In the genomic region with DNA sequence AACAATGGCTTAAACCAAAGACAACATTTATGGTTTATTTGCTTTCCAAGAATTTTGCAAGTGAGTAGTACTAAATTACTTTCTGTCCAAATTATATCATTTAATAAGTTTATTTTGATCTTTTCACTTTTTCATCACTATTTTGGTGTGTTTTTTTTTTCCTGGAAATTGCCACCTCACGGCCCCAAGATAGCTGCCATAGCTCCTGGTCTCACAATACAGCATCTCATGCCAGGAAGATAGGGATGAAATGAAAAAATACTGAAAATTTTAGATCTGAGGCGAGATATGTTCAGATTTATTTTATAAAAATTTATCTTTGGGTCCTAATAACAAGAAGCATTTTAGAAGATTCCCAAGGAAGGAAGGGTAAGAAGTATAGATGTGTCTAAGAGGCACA, we compare ENCODE assay signal across 30 cellular contexts. TPM values are rescaled to one million over a fixed set of nuclear protein-coding genes. Genes with fewer than 3 reads are reported as not detected.
"Had no signal": no experiment of that assay in that cellular context is flagged by ENCODE, and none has a peak within 500 bp of the region (broad histone marks: within the 10 kb centered on the region; RNA-seq: fewer than 3 reads in every experiment).

No MANE protein-coding gene starts in this region.

- H3K4me3 Mint-ChIP-seq: stimulated activated effector memory CD8-positive, alpha-beta T cell treated with anti-CD3 and anti-CD28 coated beads, Interleukin-12 subunit alpha, Interleukin-12 subunit beta, amount 100 ng/mL, for 72 hours; stimulated activated memory B cell treated with anti-CD40 and anti-IgM and Interleukin-4, amounts not matched to agents 10 μg/mL and 1 μg/mL and 100 μg/mL, for 72 hours; stimulated activated naive B cell treated with anti-CD40 and anti-IgM and Interleukin-4, amounts not matched to agents 10 μg/mL and 1 μg/mL and 100 μg/mL, for 72 hours; stimulated activated naive CD8-positive, alpha-beta T cell treated with anti-CD3 and anti-CD28 coated beads, Interleukin-15, amount 100 ng/mL, for 72 hours; stimulated activated naive CD8-positive, alpha-beta T cell treated with anti-CD3 and anti-CD28 coated beads, Interleukin-15, Interleukin-2, amounts not matched to agents 100 ng/mL and 50 ng/mL, for 24 hours; type B pancreatic cell had no signal

- H3K4me1 ChIP-seq: stomach, thyroid gland, tibial artery, tibial nerve, transverse colon, uterus, vagina had no signal

- ATAC-seq: stimulated activated effector memory CD8-positive, alpha-beta T cell treated with anti-CD3 and anti-CD28 coated beads, Interleukin-12 subunit alpha, Interleukin-12 subunit beta, amount 100 ng/mL, for 72 hours; stimulated activated memory B cell treated with anti-CD40 and anti-IgM and Interleukin-4, amounts not matched to agents 10 μg/mL and 1 μg/mL and 100 μg/mL, for 72 hours; stimulated activated naive B cell treated with anti-CD40 and anti-IgM and Interleukin-4, amounts not matched to agents 10 μg/mL and 1 μg/mL and 100 μg/mL, for 72 hours; stimulated activated naive CD8-positive, alpha-beta T cell treated with anti-CD3 and anti-CD28 coated beads, Interleukin-15, amount 100 ng/mL, for 72 hours; stimulated activated naive CD8-positive, alpha-beta T cell treated with anti-CD3 and anti-CD28 coated beads, Interleukin-15, Interleukin-2, amounts not matched to agents 100 U/mL and 50 U/mL, for 24 hours; upper lobe of right lung had no signal

- H3K36me3 Mint-ChIP-seq: stimulated activated effector memory CD8-positive, alpha-beta T cell treated with anti-CD3 and anti-CD28 coated beads, Interleukin-12 subunit alpha, Interleukin-12 subunit beta, amount 100 ng/mL, for 72 hours; stimulated activated memory B cell treated with anti-CD40 and anti-IgM and Interleukin-4, amounts not matched to agents 10 μg/mL and 1 μg/mL and 100 μg/mL, for 72 hours; stimulated activated naive B cell treated with anti-CD40 and anti-IgM and Interleukin-4, amounts not matched to agents 10 μg/mL and 1 μg/mL and 100 μg/mL, for 72 hours; type B pancreatic cell had no signal

- H3K27ac Mint-ChIP-seq: stimulated activated effector memory CD8-positive, alpha-beta T cell treated with anti-CD3 and anti-CD28 coated beads, Interleukin-12 subunit alpha, Interleukin-12 subunit beta, amount 100 ng/mL, for 72 hours; stimulated activated memory B cell treated with anti-CD40 and anti-IgM and Interleukin-4, amounts not matched to agents 10 μg/mL and 1 μg/mL and 100 μg/mL, for 72 hours; stimulated activated naive B cell treated with anti-CD40 and anti-IgM and Interleukin-4, amounts not matched to agents 10 μg/mL and 1 μg/mL and 100 μg/mL, for 72 hours; stimulated activated naive CD8-positive, alpha-beta T cell treated with anti-CD3 and anti-CD28 coated beads, Interleukin-15, amount 100 ng/mL, for 72 hours; stimulated activated naive CD8-positive, alpha-beta T cell treated with anti-CD3 and anti-CD28 coated beads, Interleukin-15, Interleukin-2, amounts not matched to agents 100 ng/mL and 50 ng/mL, for 24 hours; type B pancreatic cell had no signal

- H3K27me3 Mint-ChIP-seq: stimulated activated memory B cell treated with anti-CD40 and anti-IgM and Interleukin-4, amounts not matched to agents 10 μg/mL and 1 μg/mL and 100 μg/mL, for 72 hours; stimulated activated naive CD8-positive, alpha-beta T cell treated with anti-CD3 and anti-CD28 coated beads, Interleukin-15, Interleukin-2, amounts not matched to agents 100 ng/mL and 50 ng/mL, for 24 hours; type B pancreatic cell had no signal

- H3K27me3 ChIP-seq: suprapubic skin, testis, thyroid gland, tibial artery, tibial nerve, transverse colon, upper lobe of left lung, upper lobe of right lung, uterus, vagina had no signal

- DNase-seq: stimulated activated CD4-positive, alpha-beta T cell treated with anti-CD3 and anti-CD28 coated beads, Interleukin-2, amount 100 ng/mL, for 48 hours; stimulated activated CD4-positive, alpha-beta T cell treated with anti-CD3 and anti-CD28 coated beads, Interleukin-4, amount 100 ng/mL, for 1 hour; stimulated activated CD4-positive, alpha-beta T cell treated with anti-CD3 and anti-CD28 coated beads, Interleukin-4, amount 100 ng/mL, for 24 hours; stimulated activated CD4-positive, alpha-beta T cell treated with anti-CD3 and anti-CD28 coated beads, Interleukin-4, amount 100 ng/mL, for 4 hours; stimulated activated CD8-positive, alpha-beta memory T cell treated with anti-CD3 and anti-CD28 coated beads, Interleukin-4, amount 100 ng/mL, for 48 hours; stimulated activated naive B cell treated with anti-CD40 and anti-IgM and Interleukin-4, amounts not matched to agents 10 μg/mL and 1 μg/mL and 100 μg/mL, for 72 hours; stimulated activated naive CD4-positive, alpha-beta T cell; stimulated activated naive CD4-positive, alpha-beta T cell treated with Interleukin-2 at 50 U/mL for 16 hours; stimulated activated naive CD8-positive, alpha-beta T cell treated with anti-CD3 and anti-CD28 coated beads, Interleukin-15, amount 100 ng/mL, for 72 hours; stimulated activated naive CD8-positive, alpha-beta T cell treated with anti-CD3 and anti-CD28 coated beads, Interleukin-15, Interleukin-2, amounts not matched to agents 100 U/mL and 50 U/mL, for 24 hours; stomach; substantia nigra; testis; thyroid gland; tibial artery; transverse colon; trophoblast cell; upper lobe of left lung; upper lobe of right lung; uterus had no signal

- H3K4me3 ChIP-seq: stomach, suprapubic skin, testis, thoracic aorta, thyroid gland, tibial artery, tibial nerve, transverse colon, upper lobe of left lung, upper lobe of right lung, uterus, vagina had no signal

- FAIRE-seq: urothelium cell line had no signal

- H3K27ac ChIP-seq: suprapubic skin, testis, thoracic aorta, thyroid gland, tibial artery, uterus, vagina had no signal

- H3K4me1 Mint-ChIP-seq: stimulated activated effector memory CD8-positive, alpha-beta T cell treated with anti-CD3 and anti-CD28 coated beads, Interleukin-12 subunit alpha, Interleukin-12 subunit beta, amount 100 ng/mL, for 72 hours; stimulated activated memory B cell treated with anti-CD40 and anti-IgM and Interleukin-4, amounts not matched to agents 10 μg/mL and 1 μg/mL and 100 μg/mL, for 72 hours; stimulated activated naive CD8-positive, alpha-beta T cell treated with anti-CD3 and anti-CD28 coated beads, Interleukin-15, amount 100 ng/mL, for 72 hours had no signal

- H3K36me3 ChIP-seq: stomach, suprapubic skin, thoracic aorta, thyroid gland, tibial artery, tibial nerve, transverse colon, upper lobe of left lung, upper lobe of right lung, uterus, vagina had no signal

- H3K9me3 ChIP-seq: suprapubic skin, testis, thoracic aorta, thyroid gland, tibial artery, tibial nerve, transverse colon, upper lobe of left lung, upper lobe of right lung, vagina had no signal

RNA-seq across cellular contexts. Expression of gene FPR2, which starts 27.0 kb away (rescaled TPM):
- total RNA-seq: temporal lobe, transverse colon, vagina had no signal
